28 cellular contexts compared by ENCODE assay signal in genomic region chr11:110424775-110425444, GRCh38.
"Had no signal": no experiment of that assay in that cellular context is flagged by ENCODE, and none has a peak within 500 bp of the region (broad histone marks: within the 10 kb centered on the region; RNA-seq: fewer than 3 reads in every experiment).

No MANE protein-coding gene starts in this region.

- H3K27ac Mint-ChIP-seq: activated CD4-positive, alpha-beta T cell treated with anti-CD3 and anti-CD28 coated beads, Interleukin-2, amount 10 ng/mL, durations not matched to agents 24 days and 14 days; activated CD8-positive, alpha-beta T cell treated with anti-CD3 and anti-CD28 coated beads for 36 hours; activated naive CD4-positive, alpha-beta T cell treated with anti-CD3 and anti-CD28 coated beads, Interleukin-2, amount 50 U/mL, for 24 hours; activated naive CD8-positive, alpha-beta T cell treated with anti-CD3 and anti-CD28 coated beads, Interleukin-2, amount 10 ng/mL, durations not matched to agents 7 days and 5 days; activated T-cell treated with anti-CD3 and anti-CD28 coated beads, Interleukin-2, amount 50 U/mL, for 72 hours; activated T-helper 17 cell treated with anti-CD3 and anti-CD28 coated beads, Interleukin-2, amount 50 U/mL, for 72 hours had no signal

- H3K27ac ChIP-seq: body of pancreas, breast epithelium, SJCRH30, SK-N-MC, WERI-Rb-1 had no signal

- FAIRE-seq: astrocyte had no signal

- H3K9me3 Mint-ChIP-seq: activated naive CD4-positive, alpha-beta T cell treated with anti-CD3 and anti-CD28 coated beads, Interleukin-2, amount 50 U/mL, for 24 hours; activated naive CD8-positive, alpha-beta T cell treated with anti-CD3 and anti-CD28 coated beads, Interleukin-2, amount 10 ng/mL, durations not matched to agents 7 days and 5 days; activated T-cell treated with anti-CD3 and anti-CD28 coated beads, Interleukin-2, amount 50 U/mL, for 72 hours had no signal

- H3K4me3 Mint-ChIP-seq: activated CD4-positive, alpha-beta T cell treated with anti-CD3 and anti-CD28 coated beads, Interleukin-2, amount 10 ng/mL, durations not matched to agents 24 days and 14 days; activated CD8-positive, alpha-beta T cell treated with anti-CD3 and anti-CD28 coated beads for 36 hours; activated naive CD4-positive, alpha-beta T cell treated with anti-CD3 and anti-CD28 coated beads, Interleukin-2, amount 50 U/mL, for 24 hours; activated naive CD8-positive, alpha-beta T cell treated with anti-CD3 and anti-CD28 coated beads, Interleukin-2, amount 10 ng/mL, durations not matched to agents 7 days and 5 days; activated T-cell treated with anti-CD3 and anti-CD28 coated beads, Interleukin-2, amount 50 U/mL, for 72 hours; activated T-helper 17 cell treated with anti-CD3 and anti-CD28 coated beads, Interleukin-2, amount 50 U/mL, for 72 hours had no signal

- H3K4me3 ChIP-seq: adrenal gland, body of pancreas, breast epithelium, SJCRH30, SK-N-MC had no signal

- H3K36me3 ChIP-seq: adrenal gland, breast epithelium, SJCRH30, WERI-Rb-1 had no signal

- H3K4me1 ChIP-seq: breast epithelium had no signal

- H3K27me3 ChIP-seq: adrenal gland, body of pancreas, breast epithelium, SJCRH30 had no signal

- DNase-seq: activated CD4-positive, alpha-beta T cell treated with anti-CD3 and anti-CD28 coated beads for 1 hour; activated CD4-positive, alpha-beta T cell treated with anti-CD3 and anti-CD28 coated beads, Interleukin-2, amount 10 ng/mL, durations not matched to agents 24 days and 14 days; activated CD4-positive, alpha-beta T cell treated with anti-CD3 and anti-CD28 coated beads, Interleukin-2, amount 50 U/mL, for 4 hours; activated CD4-positive, CD25-positive, alpha-beta regulatory T cell; activated CD8-positive, alpha-beta T cell treated with anti-CD3 and anti-CD28 coated beads for 36 hours; activated effector memory CD4-positive, alpha-beta T cell treated with anti-CD3 and anti-CD28 coated beads, Interleukin-2, amount 50 U/mL, for 16 hours; activated naive CD4-positive, alpha-beta T cell; activated naive CD8-positive, alpha-beta T cell treated with anti-CD3 and anti-CD28 coated beads, Interleukin-2, amount 10 ng/mL, durations not matched to agents 7 days and 5 days; activated T-cell treated with anti-CD3 and anti-CD28 coated beads, Interleukin-2, amount 50 U/mL, for 1 hour; activated T-cell treated with anti-CD3 and anti-CD28 coated beads, Interleukin-2, amount 50 U/mL, for 72 hours; adrenal gland; body of pancreas; NCI-H1092 treated with DMSO at 0.1 percent for 48 hours; NCI-H146; NCI-H187 treated with DMSO at 0.1 percent for 48 hours; NCI-H2081; NCI-H2171 treated with DMSO at 0.1 percent for 48 hours; NCI-H524 treated with DMSO at 0.1 percent for 48 hours; SHP77; T1000; WERI-Rb-1 had no signal

- H3K9me3 ChIP-seq: adrenal gland, body of pancreas, breast epithelium, SJCRH30 had no signal

- H3K27me3 Mint-ChIP-seq: activated CD8-positive, alpha-beta T cell treated with anti-CD3 and anti-CD28 coated beads for 36 hours; activated naive CD4-positive, alpha-beta T cell treated with anti-CD3 and anti-CD28 coated beads, Interleukin-2, amount 50 U/mL, for 24 hours; activated naive CD8-positive, alpha-beta T cell treated with anti-CD3 and anti-CD28 coated beads, Interleukin-2, amount 10 ng/mL, durations not matched to agents 7 days and 5 days; activated T-helper 17 cell treated with anti-CD3 and anti-CD28 coated beads, Interleukin-2, amount 50 U/mL, for 72 hours had no signal

- H3K36me3 Mint-ChIP-seq: activated naive CD4-positive, alpha-beta T cell treated with anti-CD3 and anti-CD28 coated beads, Interleukin-2, amount 50 U/mL, for 24 hours; activated naive CD8-positive, alpha-beta T cell treated with anti-CD3 and anti-CD28 coated beads, Interleukin-2, amount 10 ng/mL, durations not matched to agents 7 days and 5 days had no signal

- ATAC-seq: activated CD8-positive, alpha-beta T cell treated with anti-CD3 and anti-CD28 coated beads for 36 hours; activated T-cell treated with anti-CD3 and anti-CD28 coated beads, Interleukin-2, amount 50 U/mL, for 72 hours; activated T-helper 17 cell treated with anti-CD3 and anti-CD28 coated beads, Interleukin-2, amount 50 U/mL, for 72 hours; body of pancreas; Panc1 had no signal
